20 cellular contexts compared by ENCODE assay signal in genomic region chr17:72840019-72840418, GRCh38.
"Had no signal": no experiment of that assay in that cellular context is flagged by ENCODE, and none has a peak within 500 bp of the region (broad histone marks: within the 10 kb centered on the region; RNA-seq: fewer than 3 reads in every experiment).

No MANE protein-coding gene starts in this region.

- DNase-seq: IMR-90, Karpas-422, KG1, MV-4-11, NCI-H1048, NCI-H1105, NCI-H1417, NCI-H146, NCI-H1694 treated with DMSO at 0.1 percent for 48 hours, NCI-H1930, NCI-H2081, NCI-H2107, NCI-H226, NCI-H446, NCI-H510A, NCI-H524 treated with DMSO at 0.1 percent for 48 hours, NCI-H69, NCI-H774, RPMI8226, SIG-M5 had no signal
